ENCODE assay signal across 19 cellular contexts in the genomic region with DNA sequence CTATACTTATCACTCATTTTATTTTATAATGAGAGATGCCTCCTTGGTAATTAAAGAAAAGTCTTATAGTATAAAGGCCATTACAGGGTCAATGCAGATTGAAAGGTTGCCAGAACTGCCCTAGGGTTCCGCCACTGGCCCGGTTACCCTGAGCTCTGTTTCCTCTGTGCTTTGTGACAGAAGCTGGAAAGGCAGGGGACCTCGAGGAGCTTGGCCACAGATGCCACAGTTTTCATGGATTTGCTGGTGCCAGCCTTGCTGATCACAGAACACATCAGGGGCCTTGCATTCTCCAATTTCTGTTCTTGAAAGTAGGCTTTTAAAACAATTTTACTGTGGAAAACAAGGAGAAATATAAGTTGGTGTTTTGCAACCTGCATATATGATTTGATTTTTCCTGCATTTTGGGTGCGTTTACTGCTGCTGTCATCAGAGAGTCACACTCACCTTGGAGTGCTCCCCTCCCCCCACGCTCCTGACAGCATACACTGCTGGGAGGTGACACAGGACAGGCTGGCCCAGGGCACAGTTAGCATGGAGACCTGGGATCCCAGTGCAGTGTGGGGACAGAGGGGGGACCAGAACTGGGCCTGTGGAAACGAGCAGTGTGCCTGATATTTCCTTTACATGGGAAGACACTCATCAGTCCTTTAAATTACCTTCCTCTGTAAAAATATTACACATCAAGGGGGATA.
DNase-seq lines count a peak whose midpoint lies in the region; ATAC-seq and TF ChIP-seq lines count a peak whose summit lies in the region.
"Had no signal": no experiment of that assay in that cellular context is flagged by ENCODE, and none has a peak within 500 bp of the region (broad histone marks: within the 10 kb centered on the region; RNA-seq: fewer than 3 reads in every experiment).

No MANE protein-coding gene starts in this region.

- CTCF ChIA-PET in WTC11 (lab: Charles Lee), result interaction anchor here (1.1 kb wide), 1 partner anchor 12 kb away, joined by 3 read pairs; no protein-coding TSS in a partner anchor

- H3K36me3 Mint-ChIP-seq in natural killer cell treated with Interleukin-12 subunit alpha and Interleukin-12 subunit beta and Interleukin-15 and Interleukin-18, amount 100 ng/mL, for 72 hours, result no peaks in the 10 kb centered on the region
- H3K36me3 Mint-ChIP-seq in WTC11, result no peaks in the 10 kb centered on the region
- H3K36me3 Mint-ChIP-seq: CD4-positive, alpha-beta memory T cell had no signal

- no peak overlapping the region for H3K4me3 ChIP-seq in cardiac muscle cell
- H3K4me3 ChIP-seq: BLaER1 treated with 17β-estradiol and CSF1 and Interleukin-3, amounts not matched to agents 10 nM and 100 nM; GM23338; SJCRH30 had no signal

- no peaks in the 10 kb centered on the region for H3K27me3 ChIP-seq in cardiac muscle cell
- H3K27me3 ChIP-seq: BLaER1 treated with 17β-estradiol and CSF1 and Interleukin-3, amounts not matched to agents 10 nM and 100 nM; SJCRH30 had no signal

- intact Hi-C loops in Right ventricle myocardium superior (cut with DNase I), result no loop called here
- intact Hi-C loops in cardiac septum (cut with DNase I), result no loop called here

- H3K9me3 ChIP-seq in cardiac muscle cell (ENCODE audit: low read depth), result no peaks in the 10 kb centered on the region
- H3K9me3 ChIP-seq: BLaER1 treated with 17β-estradiol and CSF1 and Interleukin-3, amounts not matched to agents 10 nM and 100 nM; SJCRH30 had no signal

- no peaks in the 10 kb centered on the region for H3K36me3 ChIP-seq in cardiac muscle cell
- H3K36me3 ChIP-seq: BLaER1 treated with 17β-estradiol and CSF1 and Interleukin-3, amounts not matched to agents 10 nM and 100 nM; SJCRH30 had no signal

- H3K4me3 Mint-ChIP-seq in natural killer cell treated with Interleukin-12 subunit alpha and Interleukin-12 subunit beta and Interleukin-15 and Interleukin-18, amount 100 ng/mL, for 72 hours, result no peak overlapping the region
- no peak overlapping the region for H3K4me3 Mint-ChIP-seq in WTC11
- H3K4me3 Mint-ChIP-seq: CD4-positive, alpha-beta memory T cell; GM23338 had no signal

- peaks cover 8 to 14% of the 10 kb centered on the region in 2 donors for H3K4me1 Mint-ChIP-seq in natural killer cell treated with Interleukin-12 subunit alpha and Interleukin-12 subunit beta and Interleukin-15 and Interleukin-18, amount 100 ng/mL, for 72 hours (ENCODE audit: low read depth in 2 of 2)
- H3K4me1 Mint-ChIP-seq in WTC11, result peaks cover 7% of the 10 kb centered on the region

- H3K4me1 ChIP-seq in cardiac muscle cell (ENCODE audit: low read depth), result peaks cover 37% of the 10 kb centered on the region
- H3K4me1 ChIP-seq: SJCRH30 had no signal

- TF ChIP-seq CTCF in cardiac muscle cell (IDR thresholded peaks at IDR 0.05; ENCODE audit: low read depth, low read length) (no peak), WTC11 (IDR thresholded peaks at IDR 0.05) (no peak)

- H3K27me3 Mint-ChIP-seq in natural killer cell treated with Interleukin-12 subunit alpha and Interleukin-12 subunit beta and Interleukin-15 and Interleukin-18, amount 100 ng/mL, for 72 hours, result no peaks in the 10 kb centered on the region
- H3K27me3 Mint-ChIP-seq in WTC11 (ENCODE audit: low read depth), result no peaks in the 10 kb centered on the region

- H3K27ac Mint-ChIP-seq in natural killer cell treated with Interleukin-12 subunit alpha and Interleukin-12 subunit beta and Interleukin-15 and Interleukin-18, amount 100 ng/mL, for 72 hours, result peak overlapping the region in 1 of 2 donors; percentile 75
- H3K27ac Mint-ChIP-seq in WTC11, result no peak overlapping the region
- H3K27ac Mint-ChIP-seq: CD4-positive, alpha-beta memory T cell; GM23338 had no signal

- peak overlapping the region; percentile 63 for H3K27ac ChIP-seq in cardiac muscle cell
- H3K27ac ChIP-seq: BLaER1 treated with 17β-estradiol and CSF1 and Interleukin-3, amounts not matched to agents 10 nM and 100 nM; RWPE1; SJCRH30 had no signal

- DNase-seq in Right ventricle myocardium superior (peak; percentile 58), cardiac septum (ENCODE audit: low spot score) (no peak), NCI-H1694 treated with DMSO at 0.1 percent for 48 hours (lab: John Stamatoyannopoulos, UW) (peak; percentile 77), cardiac muscle cell (ENCODE audit: low read depth in 1 of 2, low spot score in 1 of 2) (peak in 1 of 2 donors; percentile 61), WTC11 (ENCODE audit: low spot score) (no peak), AML-193 (lab: John Stamatoyannopoulos, UW) (no peak)
- DNase-seq in natural killer cell treated with Interleukin-12 subunit alpha and Interleukin-12 subunit beta and Interleukin-15 and Interleukin-18, amount 100 ng/mL, for 72 hours (ENCODE audit: low spot score), result no peak
- DNase-seq: CD4-positive, alpha-beta memory T cell; GDM1; HCEC 1CT; KG1; NCI-H1092 treated with DMSO at 0.1 percent for 48 hours; NCI-H1436 treated with DMSO at 0.1 percent for 48 hours; NCI-H2029 treated with DMSO at 0.1 percent for 48 hours; NCI-H748 treated with DMSO at 0.1 percent for 48 hours; SJCRH30 had no signal

- POLR2A ChIA-PET in WTC11 (lab: Charles Lee), result no interaction called here

- no peaks in the 10 kb centered on the region for H3K9me3 Mint-ChIP-seq in natural killer cell treated with Interleukin-12 subunit alpha and Interleukin-12 subunit beta and Interleukin-15 and Interleukin-18, amount 100 ng/mL, for 72 hours
- no peaks in the 10 kb centered on the region for H3K9me3 Mint-ChIP-seq in WTC11
- H3K9me3 Mint-ChIP-seq: CD4-positive, alpha-beta memory T cell; GM23338 had no signal

- ATAC-seq in Right ventricle myocardium superior (ENCODE audit: poor library complexity) (peak; percentile 92), WTC11 (no peak)
- ATAC-seq in natural killer cell treated with Interleukin-12 subunit alpha and Interleukin-12 subunit beta and Interleukin-15 and Interleukin-18, amount 100 ng/mL, for 72 hours, result no peak
- ATAC-seq: GM23338 had no signal

TF ChIP-seq in WTC11, 78 proteins besides CTCF, POLR2A, EP300 and RAD21 (continues in another document):
- TF ChIP-seq ZBTB43 (CRISPR knock-in tag; IDR thresholded peaks at IDR 0.05), result no peak
- no peak for TF ChIP-seq CREB1 (CRISPR knock-in tag; IDR thresholded peaks at IDR 0.05)
- TF ChIP-seq EMX1 (CRISPR knock-in tag; IDR thresholded peaks at IDR 0.05), result no peak
- TF ChIP-seq, protein P1, sequence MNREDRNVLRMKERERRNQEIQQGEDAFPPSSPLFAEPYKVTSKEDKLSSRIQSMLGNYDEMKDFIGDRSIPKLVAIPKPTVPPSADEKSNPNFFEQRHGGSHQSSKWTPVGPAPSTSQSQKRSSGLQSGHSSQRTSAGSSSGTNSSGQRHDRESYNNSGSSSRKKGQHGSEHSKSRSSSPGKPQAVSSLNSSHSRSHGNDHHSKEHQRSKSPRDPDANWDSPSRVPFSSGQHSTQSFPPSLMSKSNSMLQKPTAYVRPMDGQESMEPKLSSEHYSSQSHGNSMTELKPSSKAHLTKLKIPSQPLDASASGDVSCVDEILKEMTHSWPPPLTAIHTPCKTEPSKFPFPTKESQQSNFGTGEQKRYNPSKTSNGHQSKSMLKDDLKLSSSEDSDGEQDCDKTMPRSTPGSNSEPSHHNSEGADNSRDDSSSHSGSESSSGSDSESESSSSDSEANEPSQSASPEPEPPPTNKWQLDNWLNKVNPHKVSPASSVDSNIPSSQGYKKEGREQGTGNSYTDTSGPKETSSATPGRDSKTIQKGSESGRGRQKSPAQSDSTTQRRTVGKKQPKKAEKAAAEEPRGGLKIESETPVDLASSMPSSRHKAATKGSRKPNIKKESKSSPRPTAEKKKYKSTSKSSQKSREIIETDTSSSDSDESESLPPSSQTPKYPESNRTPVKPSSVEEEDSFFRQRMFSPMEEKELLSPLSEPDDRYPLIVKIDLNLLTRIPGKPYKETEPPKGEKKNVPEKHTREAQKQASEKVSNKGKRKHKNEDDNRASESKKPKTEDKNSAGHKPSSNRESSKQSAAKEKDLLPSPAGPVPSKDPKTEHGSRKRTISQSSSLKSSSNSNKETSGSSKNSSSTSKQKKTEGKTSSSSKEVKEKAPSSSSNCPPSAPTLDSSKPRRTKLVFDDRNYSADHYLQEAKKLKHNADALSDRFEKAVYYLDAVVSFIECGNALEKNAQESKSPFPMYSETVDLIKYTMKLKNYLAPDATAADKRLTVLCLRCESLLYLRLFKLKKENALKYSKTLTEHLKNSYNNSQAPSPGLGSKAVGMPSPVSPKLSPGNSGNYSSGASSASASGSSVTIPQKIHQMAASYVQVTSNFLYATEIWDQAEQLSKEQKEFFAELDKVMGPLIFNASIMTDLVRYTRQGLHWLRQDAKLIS (CRISPR knock-in tag; IDR thresholded peaks at IDR 0.05; ENCODE audit: borderline replicate concordance), result no peak
- TF ChIP-seq ATF1 (CRISPR knock-in tag; IDR thresholded peaks at IDR 0.05), result no peak
- no peak for TF ChIP-seq MAX (CRISPR knock-in tag; IDR thresholded peaks at IDR 0.05)
- TF ChIP-seq SMAD4 (CRISPR knock-in tag; IDR thresholded peaks at IDR 0.05), result no peak
- no peak for TF ChIP-seq NFE2L1 (CRISPR knock-in tag; IDR thresholded peaks at IDR 0.05)
- TF ChIP-seq ZNF416 (CRISPR knock-in tag; IDR thresholded peaks at IDR 0.05), result no peak
- TF ChIP-seq ETV6 (CRISPR knock-in tag; IDR thresholded peaks at IDR 0.05), result no peak

Comparison
In these comparisons a context has a peak if more than half of its experiments do, and no peak if none do; other contexts are left out.
1. DNase-seq: peak in Right ventricle myocardium superior (single experiment) and NCI-H1694 treated with DMSO at 0.1 percent for 48 hours (single experiment); none in cardiac septum (single experiment), natural killer cell treated with Interleukin-12 subunit alpha and Interleukin-12 subunit beta and Interleukin-15 and Interleukin-18, amount 100 ng/mL, for 72 hours (single experiment), WTC11 (single experiment) and AML-193 (0 of 2).